In the genomic region with DNA sequence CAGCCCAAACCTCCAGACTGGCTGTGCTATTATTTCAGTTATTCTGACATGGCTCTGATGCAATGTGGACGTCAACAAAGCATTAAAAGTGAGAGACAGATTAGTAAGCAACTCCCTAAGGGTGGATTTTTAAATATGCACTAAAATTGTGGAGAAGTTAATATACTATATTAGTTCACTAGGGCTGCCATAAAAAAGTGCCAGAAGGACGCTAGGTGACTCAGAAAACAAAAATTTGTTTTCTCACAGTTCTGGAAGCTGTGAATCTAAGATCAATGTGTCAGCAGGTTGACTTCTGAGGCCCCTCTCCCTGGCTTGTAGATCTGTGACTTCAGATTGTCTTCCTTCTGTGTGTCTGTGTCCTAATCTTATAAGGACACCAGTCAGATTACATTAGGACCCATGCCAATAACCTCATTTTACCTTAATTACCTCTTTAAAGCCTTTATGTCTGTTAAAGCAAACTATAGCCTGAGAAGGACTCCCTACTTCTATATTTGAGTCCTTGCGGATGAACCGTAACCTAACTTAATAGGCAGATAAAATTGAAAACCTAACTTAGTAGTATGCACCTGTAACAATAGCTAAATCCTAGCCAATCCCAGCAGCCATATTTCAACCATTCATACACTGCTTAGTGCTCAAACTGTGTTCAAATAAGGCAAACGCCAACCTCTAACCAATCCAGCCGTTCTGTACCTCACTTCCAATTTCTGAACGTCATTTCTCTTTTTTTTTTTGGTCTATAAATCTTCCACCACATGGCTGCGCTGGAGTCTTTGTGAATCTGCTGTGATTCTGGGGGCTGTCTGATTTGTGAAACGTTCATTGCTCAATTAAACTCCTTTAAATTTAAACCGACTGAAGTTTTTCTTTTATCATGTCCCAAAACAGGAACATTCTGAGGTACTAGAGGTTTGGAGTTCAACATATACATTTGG, we compare ENCODE assay signal across 8 cellular contexts.
A peak's percentile ranks its signal among the peaks of the same experiment; 100 is the strongest.
DNase-seq lines count a peak whose midpoint lies in the region; ATAC-seq, FAIRE-seq and TF ChIP-seq lines count a peak whose summit lies in the region.

No MANE protein-coding gene starts in this region.

- TF ChIP-seq EP300 in A549 (IDR thresholded peaks at IDR 0.05) (no peak), esophagus muscularis mucosa (IDR thresholded peaks at IDR 0.05) (no peak)

- H3K27ac ChIP-seq in A549 (no peak overlapping the region), Karpas-422 (ENCODE audit: low read length) (no peak overlapping the region), esophagus muscularis mucosa (replicated peaks in 1 of 4) (no peak overlapping the region)

- no peak for DNase-seq in A549 (ENCODE audit: low read depth in 1 of 2, low spot score in 1 of 2)
- peak; percentile 64 for DNase-seq in Karpas-422
- peak; percentile 56 to 70 for DNase-seq in cardiac fibroblast (ENCODE audit: low read depth in 2 of 2)
- no peak for DNase-seq in GDM1 (lab: John Stamatoyannopoulos, UW)
- DNase-seq in SHP77 treated with DMSO at 0.1 percent for 48 hours (lab: John Stamatoyannopoulos, UW): no peak
- DNase-seq in foreskin melanocyte: no peak
- DNase-seq in esophagus muscularis mucosa (ENCODE audit: extremely low spot score): no peak

- H3K79me2 ChIP-seq in Karpas-422 (ENCODE audit: low read length): no peaks in the 10 kb centered on the region

- TF ChIP-seq RAD21 in A549 (conservative IDR thresholded peaks at IDR 0.05 in 1 of 2, IDR thresholded peaks at IDR 0.05 in 1 of 2): no peak

- H2AFZ ChIP-seq in Karpas-422 (ENCODE audit: low read length): 0 out of 2 replicates have a peak overlapping the region, but pooled peaks have one; percentile 9

- no peaks in the 10 kb centered on the region for H3K9me3 ChIP-seq in A549
- H3K9me3 ChIP-seq in Karpas-422 (ENCODE audit: low read length): no peaks in the 10 kb centered on the region
- no peaks in the 10 kb centered on the region for H3K9me3 ChIP-seq in esophagus muscularis mucosa

- CTCF ChIA-PET in A549 (lab: Yijun Ruan, JAX): no interaction called here

- FAIRE-seq in A549 (lab: Jason Lieb, UNC): no peak

- ATAC-seq in A549 (no peak; a peak in 1 of 6 replicates), GM18861 (IDR thresholded peaks at IDR 0.05; ENCODE audit: unreplicated experiment) (peak; percentile 5)

- POLR2A ChIA-PET in A549 (lab: Yijun Ruan, JAX): no interaction called here

- TF ChIP-seq POLR2A in A549 (IDR thresholded peaks at IDR 0.05; ENCODE audit: low read length) (no peak), esophagus muscularis mucosa (IDR thresholded peaks at IDR 0.05; ENCODE audit: low read depth) (no peak)

- TF ChIP-seq CTCF in A549 (IDR thresholded peaks at IDR 0.05) (no peak), cardiac fibroblast (IDR thresholded peaks at IDR 0.05; ENCODE audit: low read depth, low read length) (no peak), esophagus muscularis mucosa (IDR thresholded peaks at IDR 0.05) (peak in 1 of 3 experiments; percentile 4)

- H3K4me2 ChIP-seq in A549 (0 out of 3 replicates have a peak overlapping the region, but pooled peaks have one; percentile 20), Karpas-422 (ENCODE audit: low read depth, low read length, poor library complexity, severe bottlenecking) (peak overlapping the region; percentile 29)

- peaks cover 8% of the 10 kb centered on the region; the same call in 2 of the 3 replicates for H3K4me1 ChIP-seq in A549
- H3K4me1 ChIP-seq in Karpas-422 (ENCODE audit: low read length): peaks cover 24% of the 10 kb centered on the region
- H3K4me1 ChIP-seq in esophagus muscularis mucosa: peaks cover 7 to 18% (median 17%) of the 10 kb centered on the region in 4 donors

- H3K36me3 ChIP-seq in Karpas-422 (ENCODE audit: insufficient read depth, low read length) (no peaks in the 10 kb centered on the region), esophagus muscularis mucosa (no peaks in the 10 kb centered on the region)

- H3K27me3 ChIP-seq in Karpas-422 (ENCODE audit: low read length) (no peaks in the 10 kb centered on the region), esophagus muscularis mucosa (no peaks in the 10 kb centered on the region)

- intact Hi-C loops in esophagus muscularis mucosa (cut with DNase I): no loop called here

- no peaks in the 10 kb centered on the region for H4K20me1 ChIP-seq in Karpas-422 (ENCODE audit: insufficient read depth, low read depth, low read length)

- H3K9me2 ChIP-seq in Karpas-422 (replicated peaks; ENCODE audit: insufficient read depth, low read length): no peaks in the 10 kb centered on the region

- H3K9ac ChIP-seq in Karpas-422 (ENCODE audit: low read length): no peak overlapping the region

- WGBS in A549 (ENCODE audit: missing lambda C conversion rate): 68% methylated on average over 10 of the region's 10 CpGs
- WGBS in esophagus muscularis mucosa: 58% methylated on average over 10 of the region's 10 CpGs

- no peak overlapping the region for H3K4me3 ChIP-seq in A549
- H3K4me3 ChIP-seq in Karpas-422 (ENCODE audit: low read length): no peak overlapping the region
- no peak overlapping the region for H3K4me3 ChIP-seq in cardiac fibroblast (replicated peaks in 1 of 2; ENCODE audit: low read depth in 2 of 2, low read length in 2 of 2)
- no peak overlapping the region for H3K4me3 ChIP-seq in esophagus muscularis mucosa

TF ChIP-seq in A549, 52 proteins besides CTCF, POLR2A, EP300 and RAD21:
- TF ChIP-seq FOSB (CRISPR knock-in tag; IDR thresholded peaks at IDR 0.05): no peak
- TF ChIP-seq FOSL2 (IDR thresholded peaks at IDR 0.05): no peak
- TF ChIP-seq FOSL2 (CRISPR knock-in tag; IDR thresholded peaks at IDR 0.05): peak; percentile 5; the same call in 1 of the 2 replicates

Comparison
In these comparisons a context has a peak if more than half of its experiments do, and no peak if none do; other contexts are left out.
1. DNase-seq: peak in Karpas-422 (single experiment) and cardiac fibroblast (2 of 2); none in A549 (0 of 2), GDM1 (single experiment), SHP77 treated with DMSO at 0.1 percent for 48 hours (single experiment), foreskin melanocyte (single experiment) and esophagus muscularis mucosa (single experiment).